Comparison of ENCODE assay signal across 14 cellular contexts in the genomic region with DNA sequence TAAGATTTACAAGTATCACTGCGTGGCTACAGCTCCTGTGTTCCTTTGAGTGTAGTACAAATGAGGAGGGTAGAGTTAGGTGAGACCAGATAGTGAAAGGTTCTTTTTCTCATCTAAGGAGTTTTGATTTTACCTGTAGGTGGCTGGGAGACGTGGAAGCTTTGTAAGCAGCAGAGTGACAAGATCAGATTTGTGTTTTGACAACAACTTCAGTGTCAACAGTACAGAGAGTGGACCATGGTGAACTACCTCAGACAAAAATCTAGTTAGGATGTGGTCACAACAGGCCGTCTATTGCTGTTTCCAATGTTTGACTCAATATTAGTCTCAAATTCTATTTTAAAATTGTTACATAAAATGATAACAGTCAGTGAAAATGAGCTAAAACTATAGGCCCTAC. TPM values are rescaled to one million over a fixed set of nuclear protein-coding genes. Genes with fewer than 3 reads are reported as not detected.
DNase-seq lines count a peak whose midpoint lies in the region; ATAC-seq, FAIRE-seq and TF ChIP-seq lines count a peak whose summit lies in the region.
"Had no signal": no experiment of that assay in that cellular context is flagged by ENCODE, and none has a peak within 500 bp of the region (broad histone marks: within the 10 kb centered on the region; RNA-seq: fewer than 3 reads in every experiment).

No MANE protein-coding gene starts in this region.

- no peak for TF ChIP-seq RAD21 in HepG2 (CRISPR knock-in tag; IDR thresholded peaks at IDR 0.05)

- H3K4me3 ChIP-seq in ascending aorta (no peak overlapping the region), HepG2 (replicated peaks in 1 of 3; ENCODE audit: insufficient read depth in 1 of 3, low read depth in 2 of 3, low read length in 3 of 3) (no peak overlapping the region), thoracic aorta (no peak overlapping the region)

- no peak overlapping the region for H3K9ac ChIP-seq in HepG2 (ENCODE audit: insufficient read depth, low read depth, low read length)

- H3K27me3 ChIP-seq in ascending aorta (no peaks in the 10 kb centered on the region), HepG2 (ENCODE audit: control insufficient read depth in 1 of 2, insufficient read depth in 2 of 2, low read length in 2 of 2) (no peaks in the 10 kb centered on the region), thoracic aorta (replicated peaks; ENCODE audit: insufficient read depth) (no peaks in the 10 kb centered on the region)

- H3K9me3 ChIP-seq in ascending aorta (no peaks in the 10 kb centered on the region), HepG2 (ENCODE audit: low read length) (no peaks in the 10 kb centered on the region), thoracic aorta (no peaks in the 10 kb centered on the region)

- FAIRE-seq in GM12892 (lab: Jason Lieb, UNC) (peak; percentile 40), HepG2 (lab: Jason Lieb, UNC) (no peak)

- DNase-seq in GM12892 (ENCODE audit: insufficient read length) (no peak), ascending aorta (ENCODE audit: low spot score in 2 of 2) (no peak), HepG2 (ENCODE audit: low spot score) (no peak), thoracic aorta (ENCODE audit: low spot score) (no peak), NCI-H69 (lab: John Stamatoyannopoulos, UW) (no peak), DMS 273 treated with DMSO at 0.1 percent for 48 hours (lab: John Stamatoyannopoulos, UW) (no peak)
- no peak for DNase-seq in activated naive CD4-positive, alpha-beta T cell treated with Interleukin-2 at 50 U/mL for 16 hours
- DNase-seq: C1 segment of cervical spinal cord, HCEC 1CT, NCI-H187 treated with DMSO at 0.1 percent for 48 hours, NCI-H2171, NCI-H446, NCI-H748 treated with DMSO at 0.1 percent for 48 hours had no signal

- TF ChIP-seq POLR2A in GM12892 (IDR thresholded peaks at IDR 0.05; ENCODE audit: low read depth, low read length): no peak
- TF ChIP-seq POLR2A in HepG2 (IDR thresholded peaks at IDR 0.05; ENCODE audit: insufficient read depth in 1 of 2, low read depth in 2 of 2, low read length in 2 of 2): no peak

- H3K36me3 ChIP-seq in ascending aorta: no peaks in the 10 kb centered on the region
- no peaks in the 10 kb centered on the region for H3K36me3 ChIP-seq in HepG2 (replicated peaks in 1 of 2; ENCODE audit: control insufficient read depth in 1 of 2, insufficient read depth in 2 of 2, low read length in 2 of 2)
- H3K36me3 ChIP-seq in thoracic aorta: no peaks in the 10 kb centered on the region

- intact Hi-C loops in ascending aorta (cut with DNase I) (no loop called here), HepG2 (cut with micrococcal nuclease; ENCODE audit: unreplicated experiment) (loop anchor here (1.0 to 2.0 kb wide), 2 partner anchors 17 to 19 kb away; a partner anchor contains a TSS)

- BruUV-seq in HepG2 (replicated peaks; lab: Mats Ljungman, UMichigan): no TSS peak

- POLR2A ChIA-PET in HepG2 (lab: Yijun Ruan, JAX): interaction anchor here (5.0 kb wide), 1 partner anchor 21 kb away, joined by 56 read pairs; a partner anchor contains a TSS

- H3K4me1 ChIP-seq in ascending aorta (peaks cover 5 to 22% of the 10 kb centered on the region in 2 donors), HepG2 (ENCODE audit: insufficient read depth, low read length) (peaks cover 44% of the 10 kb centered on the region), thoracic aorta (ENCODE audit: control insufficient read depth in 1 of 2, low read depth in 2 of 2) (peaks cover 27 to 39% of the 10 kb centered on the region in 2 donors)

- 55% methylated on average over 3 of the region's 3 CpGs for WGBS in HepG2 (ENCODE audit: low lambda C conversion rate)

- peak overlapping the region; percentile 18 for H3K4me2 ChIP-seq in HepG2 (ENCODE audit: low read depth, low read length)

- in situ Hi-C loops in HepG2 (cut with HindIII; ENCODE audit: extremely low pct_ligation_motif_present, low pct_unique_long_range_greater_than_20kb): no loop called here

- peak; percentile 19; the same call in 2 of the 3 replicates for ATAC-seq in HepG2
- ATAC-seq in thoracic aorta (ENCODE audit: insufficient number of reproducible peaks, low FRiP score, low read depth): no peak
- ATAC-seq: Panc1 had no signal

- CTCF ChIA-PET in HepG2 (lab: Yijun Ruan, JAX; ENCODE audit: low intra/inter-chr PET ratio, low total read pairs): no interaction called here

- TF ChIP-seq EP300 in HepG2 (IDR thresholded peaks at IDR 0.05; ENCODE audit: low read depth in 2 of 2, low read length in 2 of 2) (no peak), HepG2 (CRISPR knock-in tag; IDR thresholded peaks at IDR 0.05; ENCODE audit: borderline replicate concordance) (no peak)

- no peaks in the 10 kb centered on the region for H3K79me2 ChIP-seq in HepG2 (ENCODE audit: insufficient read depth, low read length)

- peak overlapping the region; percentile 10 to 60 for H3K27ac ChIP-seq in ascending aorta
- peak overlapping the region; percentile 66 for H3K27ac ChIP-seq in HepG2 (ENCODE audit: extremely low read length, insufficient read depth, low read length)
- H3K27ac ChIP-seq in thoracic aorta: peak overlapping the region; percentile 61 to 65

- no peaks in the 10 kb centered on the region for H4K20me1 ChIP-seq in HepG2 (ENCODE audit: insufficient read depth, low read length)

- peak overlapping the region; percentile 24 for H2AFZ ChIP-seq in HepG2 (ENCODE audit: low read length)

- TF ChIP-seq CTCF in ascending aorta (IDR thresholded peaks at IDR 0.05) (no peak), HepG2 (CRISPR knock-in tag; IDR thresholded peaks at IDR 0.05) (no peak), thoracic aorta (IDR thresholded peaks at IDR 0.05) (no peak)

TF ChIP-seq in HepG2, 621 proteins besides CTCF, POLR2A, EP300 and RAD21 (continues in another document):
- TF ChIP-seq CEBPG (CRISPR knock-in tag; IDR thresholded peaks at IDR 0.05): no peak
- TF ChIP-seq KAT8 (CRISPR knock-in tag; IDR thresholded peaks at IDR 0.05): no peak
- TF ChIP-seq REXO4 (CRISPR knock-in tag; IDR thresholded peaks at IDR 0.05; ENCODE audit: borderline replicate concordance): no peak
- TF ChIP-seq ZNF772 (CRISPR knock-in tag; IDR thresholded peaks at IDR 0.05): no peak
- TF ChIP-seq LCORL (IDR thresholded peaks at IDR 0.05): no peak
- no peak for TF ChIP-seq LCORL (CRISPR knock-in tag; IDR thresholded peaks at IDR 0.05)

RNA-seq across cellular contexts. Expression of a gene that starts 20.3 kb away (rescaled TPM):
- 77.5 TPM for polyA plus RNA-seq in GM12892 (2012; ENCODE audit: missing spikeins)
- 25.7 TPM for total RNA-seq in ascending aorta
- 134 and 210 TPM in 2 replicates for total RNA-seq in HepG2 (2016; rRNA removed; fragmentation: Illumina TruSeq; extraction: Trizol)
- total RNA-seq in HepG2 (2016; cell fraction: cytosol; rRNA removed; fragmentation: Illumina TruSeq; extraction: Trizol; ENCODE audit: low read depth): 83.7 and 93.6 TPM in 2 replicates
- total RNA-seq in HepG2 (2016; cell fraction: insoluble cytoplasmic fraction; rRNA removed; fragmentation: Illumina TruSeq; extraction: Trizol): 123 and 218 TPM in 2 replicates
- 85.1 and 86.4 TPM in 2 replicates for total RNA-seq in HepG2 (2016; cell fraction: membrane; rRNA removed; fragmentation: Illumina TruSeq; extraction: Trizol)
- total RNA-seq in HepG2 (2016; cell fraction: nucleus; rRNA removed; fragmentation: Illumina TruSeq; extraction: Trizol): 79.9 and 81.8 TPM in 2 replicates
- polyA plus RNA-seq in HepG2 (2011; rRNA removed): 80.1 and 96.0 TPM in 2 replicates
- 34.2 and 64.5 TPM in 2 replicates for polyA plus RNA-seq in HepG2 (2011; cell fraction: cytosol; rRNA removed)
- 28.2 and 36.8 TPM in 2 replicates for polyA plus RNA-seq in HepG2 (2011; cell fraction: nucleus; rRNA removed)
- 164 and 194 TPM in 2 replicates for polyA plus RNA-seq in HepG2 (2012)
- polyA plus RNA-seq in HepG2 (2016; cell fraction: cytosol; fragmentation: Illumina TruSeq; extraction: Trizol; ENCODE audit: low read depth): 27.9 and 31.2 TPM in 2 replicates
- 183 and 197 TPM in 2 replicates for polyA plus RNA-seq in HepG2 (2016; cell fraction: insoluble cytoplasmic fraction; fragmentation: Illumina TruSeq; extraction: Trizol; ENCODE audit: low read depth)
- polyA plus RNA-seq in HepG2 (2016; cell fraction: membrane; fragmentation: Illumina TruSeq; extraction: Trizol; ENCODE audit: low read depth): 56.9 and 57.3 TPM in 2 replicates
- 78.5 and 87.8 TPM in 2 replicates for polyA plus RNA-seq in HepG2 (2016; cell fraction: nucleus; fragmentation: Illumina TruSeq; extraction: Trizol; ENCODE audit: insufficient read depth, low read depth)
- polyA minus RNA-seq in HepG2 (2011; rRNA and poly(A)+ RNA removed; ENCODE audit: low replicate concordance): 11.5 and 14.4 TPM in 2 replicates
- 103 and 130 TPM in 2 replicates for polyA minus RNA-seq in HepG2 (2011; cell fraction: cytosol; rRNA and poly(A)+ RNA removed)
- 119 and 170 TPM in 2 replicates for polyA minus RNA-seq in HepG2 (2011; cell fraction: nucleus; rRNA and poly(A)+ RNA removed)
- 100 to 1,000 TPM; 103 to 176 TPM for total RNA-seq in thoracic aorta
